Comparison of ENCODE assay signal across 16 cellular contexts in genomic region chr14:68462683-68463082, GRCh38.
A peak's percentile ranks its signal among the peaks of the same experiment; 100 is the strongest.
DNase-seq lines count a peak whose midpoint lies in the region; ATAC-seq and TF ChIP-seq lines count a peak whose summit lies in the region.
"Had no signal": no experiment of that assay in that cellular context is flagged by ENCODE, and none has a peak within 500 bp of the region (broad histone marks: within the 10 kb centered on the region; RNA-seq: fewer than 3 reads in every experiment).

No MANE protein-coding gene starts in this region.

- H4K91ac ChIP-seq in IMR-90 (ENCODE audit: insufficient read depth, low read depth, low read length): no peak overlapping the region

- H2AFZ ChIP-seq in IMR-90 (replicated peaks; ENCODE audit: low read length, poor library complexity): no peak overlapping the region

- POLR2A ChIA-PET in IMR-90 (lab: Charles Lee; ENCODE audit: unreplicated experiment): interaction anchor here (1.0 kb wide), 1 partner anchor 323 kb away, joined by 3 read pairs; no protein-coding TSS in a partner anchor

- TF ChIP-seq RAD21 in IMR-90 (IDR thresholded peaks at IDR 0.05; ENCODE audit: low read length): peak; percentile 26; the same call in 1 of the 2 replicates

- no peak overlapping the region for H3K18ac ChIP-seq in IMR-90 (ENCODE audit: low read depth, low read length)

- TF ChIP-seq CTCF in IMR-90 (conservative IDR thresholded peaks at IDR 0.05; ENCODE audit: low read depth, low read length): peak; percentile 46
- peak; percentile 20 for TF ChIP-seq CTCF in kidney epithelial cell (IDR thresholded peaks at IDR 0.05; ENCODE audit: insufficient read depth, low read length, poor library complexity, severe bottlenecking)

- intact Hi-C loops in IMR-90 (cut with micrococcal nuclease): loop anchor here (10.0 kb wide), 2 partner anchors 222 to 332 kb away; partner anchors contain the start of gene ZFP36L1

- no peak overlapping the region for H2AK9ac ChIP-seq in IMR-90 (replicated peaks; ENCODE audit: low read depth, low read length, poor library complexity)

- H3K9ac ChIP-seq in IMR-90 (ENCODE audit: low read depth, low read length): no peak overlapping the region

- no peaks in the 10 kb centered on the region for H3K27me3 ChIP-seq in IMR-90 (ENCODE audit: control insufficient read depth, insufficient read depth, low read length)
- H3K27me3 ChIP-seq in kidney epithelial cell (ENCODE audit: control insufficient read depth, insufficient read depth, low read length): no peaks in the 10 kb centered on the region
- H3K27me3 ChIP-seq: heart left ventricle had no signal

- H3K14ac ChIP-seq in IMR-90 (replicated peaks; ENCODE audit: low read depth, low read length): no peak overlapping the region

- peaks cover 0 to 3% of the 10 kb centered on the region in 2 experiments; a peak in 1 of 4 replicates for H3K79me1 ChIP-seq in IMR-90 (ENCODE audit: low read depth in 1 of 2, low read length in 2 of 2)

- no peak overlapping the region for H2BK15ac ChIP-seq in IMR-90 (ENCODE audit: low read depth, low read length)

- CTCF ChIA-PET in IMR-90 (lab: Yijun Ruan, JAX): no interaction called here

- no peak overlapping the region for H4K5ac ChIP-seq in IMR-90 (ENCODE audit: low read depth, low read length)

- in situ Hi-C loops in ACHN (cut with HindIII; ENCODE audit: low pct_ligation_motif_present, low pct_unique_long_range_greater_than_20kb, low sequenced_read_pairs) (no loop called here), IMR-90 (cut with MboI; ENCODE audit: low sequenced_read_pairs) (no loop called here)

- ATAC-seq in IMR-90 (ENCODE audit: low read depth): no peak
- ATAC-seq: heart left ventricle, left cardiac atrium had no signal

- no peak overlapping the region for H3K4ac ChIP-seq in IMR-90 (ENCODE audit: low read depth, low read length)

- H3K27ac ChIP-seq in IMR-90 (ENCODE audit: insufficient read depth, low read length): no peak overlapping the region
- H3K27ac ChIP-seq: heart left ventricle had no signal

- H3K56ac ChIP-seq in IMR-90 (ENCODE audit: extremely low read depth, insufficient read depth, low read length): no peak overlapping the region

- no peak overlapping the region for H2BK5ac ChIP-seq in IMR-90 (ENCODE audit: low read depth, low read length, poor library complexity, severe bottlenecking)

- H3K9me3 ChIP-seq in IMR-90 (ENCODE audit: control insufficient read depth, insufficient read depth, low read length): no peaks in the 10 kb centered on the region
- H3K9me3 ChIP-seq: heart left ventricle had no signal

- no peak overlapping the region for H3K23ac ChIP-seq in IMR-90 (ENCODE audit: low read depth, low read length)

- H4K20me1 ChIP-seq in IMR-90 (ENCODE audit: insufficient read depth, low read length): no peaks in the 10 kb centered on the region

- H3K36me3 ChIP-seq in IMR-90 (ENCODE audit: control insufficient read depth, insufficient read depth, low read length): no peaks in the 10 kb centered on the region
- no peaks in the 10 kb centered on the region for H3K36me3 ChIP-seq in kidney epithelial cell (ENCODE audit: control insufficient read depth, insufficient read depth, low read length)
- H3K36me3 ChIP-seq: heart left ventricle had no signal

- no peak overlapping the region for H3K4me2 ChIP-seq in IMR-90 (ENCODE audit: low read depth, low read length)

- H3K4me3 ChIP-seq in IMR-90 (ENCODE audit: insufficient read depth, low read depth, low read length): no peak overlapping the region
- no peak overlapping the region for H3K4me3 ChIP-seq in kidney epithelial cell (ENCODE audit: low read depth, low read length)
- H3K4me3 ChIP-seq: heart left ventricle had no signal

- no TSS peak for BruUV-seq in IMR-90 (replicated peaks; lab: Mats Ljungman, UMichigan)

- H2AK5ac ChIP-seq in IMR-90 (ENCODE audit: low read depth, low read length): no peak overlapping the region

- dilution Hi-C loops in IMR-90 (cut with HindIII; ENCODE audit: low sequenced_read_pairs, unreplicated experiment): no loop called here

- TF ChIP-seq POLR2A in IMR-90 (IDR thresholded peaks at IDR 0.05; ENCODE audit: low read depth, low read length): no peak

- DNase-seq in ACHN: peak; percentile 48
- DNase-seq in IMR-90: no peak
- peak; percentile 63 for DNase-seq in astrocyte of the hippocampus (ENCODE audit: low read depth, low spot score)
- DNase-seq in kidney epithelial cell (ENCODE audit: low read depth): no peak
- DNase-seq in mesenteric fat pad (ENCODE audit: low spot score): no peak
- no peak for DNase-seq in GM03348 (ENCODE audit: low spot score)
- no peak for DNase-seq in NCI-H1694 treated with DMSO at 0.1 percent for 48 hours (lab: John Stamatoyannopoulos, UW)
- DNase-seq in activated CD8-positive, alpha-beta memory T cell treated with anti-CD3 and anti-CD28 coated beads, Interleukin-2, amount 50 U/mL, for 48 hours: no peak
- DNase-seq: activated CD4-positive, alpha-beta T cell treated with anti-CD3 and anti-CD28 coated beads, Interleukin-2, amount 10 ng/mL, durations not matched to agents 7 days and 5 days; activated naive CD8-positive, alpha-beta T cell treated with anti-CD3 and anti-CD28 coated beads for 36 hours; activated T-cell treated with anti-CD3 and anti-CD28 coated beads, Interleukin-2, amount 50 U/mL, for 1 hour; Calu3; heart left ventricle; left cardiac atrium; MV-4-11; posterior cingulate gyrus had no signal

- peaks cover 12% of the 10 kb centered on the region for H3K9me1 ChIP-seq in IMR-90 (ENCODE audit: insufficient read depth, low read length)

- peaks cover 15% of the 10 kb centered on the region for H3K4me1 ChIP-seq in IMR-90 (ENCODE audit: control insufficient read depth, insufficient read depth, low read length)

- peak overlapping the region; percentile 6; the same call in 1 of the 2 replicates for H2BK120ac ChIP-seq in IMR-90 (ENCODE audit: low read depth, low read length)

- no peak overlapping the region for H4K8ac ChIP-seq in IMR-90 (ENCODE audit: low read depth in 2 of 2, low read length in 2 of 2)

- no CpG with 5 or more reads among the region's 1 CpG for WGBS in IMR-90 (ENCODE audit: extremely low coverage in 2 of 2, insufficient read length in 1 of 2), 2 experiments

- H2BK20ac ChIP-seq in IMR-90 (ENCODE audit: low read depth, low read length): no peak overlapping the region

TF ChIP-seq in IMR-90, 13 proteins besides CTCF, POLR2A, EP300 and RAD21:
- TF ChIP-seq CHD1 (IDR thresholded peaks at IDR 0.05; ENCODE audit: low read depth, low read length) (no peak), MXI1 (IDR thresholded peaks at IDR 0.05; ENCODE audit: borderline replicate concordance, low read depth, low read length) (no peak), FOS (IDR thresholded peaks at IDR 0.05; ENCODE audit: low read depth, low read length) (no peak), SMC3 (IDR thresholded peaks at IDR 0.05; ENCODE audit: low read depth, low read length) (no peak), RFX5 (IDR thresholded peaks at IDR 0.05; ENCODE audit: low read depth, low read length) (no peak), RCOR1 (IDR thresholded peaks at IDR 0.05; ENCODE audit: insufficient replicate concordance, low read length) (no peak), BHLHE40 (IDR thresholded peaks at IDR 0.05; ENCODE audit: low read depth, low read length) (no peak), ELK1 (IDR thresholded peaks at IDR 0.05; ENCODE audit: borderline replicate concordance, low read depth, low read length) (no peak), CEBPB (IDR thresholded peaks at IDR 0.05; ENCODE audit: low read depth, low read length) (no peak)

Comparison
In these comparisons a context has a peak if more than half of its experiments do, and no peak if none do; other contexts are left out.
1. DNase-seq: peak in ACHN (single experiment) and astrocyte of the hippocampus (single experiment); none in IMR-90 (single experiment), kidney epithelial cell (single experiment), mesenteric fat pad (single experiment), GM03348 (single experiment), NCI-H1694 treated with DMSO at 0.1 percent for 48 hours (single experiment) and activated CD8-positive, alpha-beta memory T cell treated with anti-CD3 and anti-CD28 coated beads, Interleukin-2, amount 50 U/mL, for 48 hours (single experiment).